1 cellular context compared by ENCODE assay signal in genomic region chr9:33752130-33752637, GRCh38.
TF ChIP-seq lines count a peak whose summit lies in the region.

No MANE protein-coding gene starts in this region.

TF ChIP-seq in HepG2, 621 proteins besides CTCF, POLR2A, EP300 and RAD21 (continues in another document):
- TF ChIP-seq JDP2 (CRISPR knock-in tag; IDR thresholded peaks at IDR 0.05; ENCODE audit: borderline replicate concordance): no peak
- no peak for TF ChIP-seq ZNF563 (CRISPR knock-in tag; IDR thresholded peaks at IDR 0.05)
- no peak for TF ChIP-seq AFF4 (CRISPR knock-in tag; IDR thresholded peaks at IDR 0.05)
- 0 out of 2 replicates have a peak, but pooled peaks have one; percentile 18 for TF ChIP-seq TFE3 (CRISPR knock-in tag; IDR thresholded peaks at IDR 0.05)
- no peak for TF ChIP-seq SIN3A (IDR thresholded peaks at IDR 0.05; ENCODE audit: borderline replicate concordance, low read depth, low read length)
- TF ChIP-seq TP53 (CRISPR knock-in tag; conservative IDR thresholded peaks at IDR 0.05): no peak
- no peak for TF ChIP-seq ZNF138 (CRISPR knock-in tag; IDR thresholded peaks at IDR 0.05; ENCODE audit: low read depth)
- peak; percentile 69; the same call in 1 of the 2 replicates for TF ChIP-seq NCOR1 (IDR thresholded peaks at IDR 0.05; ENCODE audit: borderline replicate concordance, low read length)
- no peak for TF ChIP-seq ZMYM3 (CRISPR knock-in tag; IDR thresholded peaks at IDR 0.05)
- TF ChIP-seq IKZF1 (IDR thresholded peaks at IDR 0.05): no peak
- 0 out of 2 replicates have a peak, but pooled peaks have one; percentile 33 for TF ChIP-seq FOXA3 (CRISPR knock-in tag; IDR thresholded peaks at IDR 0.05)
- no peak for TF ChIP-seq MXD3 (CRISPR knock-in tag; IDR thresholded peaks at IDR 0.05)
- TF ChIP-seq ZFP37 (CRISPR knock-in tag; IDR thresholded peaks at IDR 0.05; ENCODE audit: borderline replicate concordance): no peak
- peak; percentile 79 for TF ChIP-seq HNF4A (CRISPR knock-in tag; IDR thresholded peaks at IDR 0.05)
- peak; percentile 63; the same call in 1 of the 2 replicates for TF ChIP-seq TFAP4 (IDR thresholded peaks at IDR 0.05; ENCODE audit: borderline replicate concordance, low read depth)
- no peak for TF ChIP-seq YEATS4 (CRISPR knock-in tag; IDR thresholded peaks at IDR 0.05; ENCODE audit: borderline replicate concordance)
- no peak for TF ChIP-seq KDM5B (CRISPR knock-in tag; IDR thresholded peaks at IDR 0.05; ENCODE audit: borderline replicate concordance)
- TF ChIP-seq CEBPB (IDR thresholded peaks at IDR 0.05; ENCODE audit: borderline replicate concordance, low read depth, low read length): peak; percentile 69
- peak; percentile 67 for TF ChIP-seq CEBPG (CRISPR knock-in tag; IDR thresholded peaks at IDR 0.05)
- TF ChIP-seq LCORL (IDR thresholded peaks at IDR 0.05): no peak
- peak; percentile 18; the same call in 1 of the 2 replicates for TF ChIP-seq LCORL (CRISPR knock-in tag; IDR thresholded peaks at IDR 0.05)
- TF ChIP-seq SOX6 (IDR thresholded peaks at IDR 0.05): no peak
- peak; percentile 73 for TF ChIP-seq SOX6 (CRISPR knock-in tag; IDR thresholded peaks at IDR 0.05)
- TF ChIP-seq ZNF44 (CRISPR knock-in tag; IDR thresholded peaks at IDR 0.05): no peak
- TF ChIP-seq SP5 (CRISPR knock-in tag; IDR thresholded peaks at IDR 0.05; ENCODE audit: borderline replicate concordance, low read depth): peak; percentile 40; the same call in 1 of the 2 replicates
- TF ChIP-seq SOX13 (IDR thresholded peaks at IDR 0.05): no peak
- TF ChIP-seq SOX13 (CRISPR knock-in tag; conservative IDR thresholded peaks at IDR 0.05 in 1 of 2, IDR thresholded peaks at IDR 0.05 in 1 of 2): peak in 1 of 2 experiments; percentile 56; a peak in 2 of 4 replicates
- no peak for TF ChIP-seq ZBTB49 (CRISPR knock-in tag; IDR thresholded peaks at IDR 0.05; ENCODE audit: borderline replicate concordance)
- TF ChIP-seq ZNF629 (CRISPR knock-in tag; conservative IDR thresholded peaks at IDR 0.05): peak; percentile 54; the same call in 1 of the 2 replicates
- TF ChIP-seq ZNF691 (CRISPR knock-in tag; IDR thresholded peaks at IDR 0.05; ENCODE audit: borderline replicate concordance, low read depth): no peak
- no peak for TF ChIP-seq CHD2 (IDR thresholded peaks at IDR 0.05; ENCODE audit: low read depth, low read length)
- TF ChIP-seq SAP130 (CRISPR knock-in tag; IDR thresholded peaks at IDR 0.05; ENCODE audit: low read depth): 0 out of 2 replicates have a peak, but pooled peaks have one; percentile 49
- no peak for TF ChIP-seq KLF6 (CRISPR knock-in tag; IDR thresholded peaks at IDR 0.05)
- peak; percentile 40 for TF ChIP-seq ARID5B (CRISPR knock-in tag; IDR thresholded peaks at IDR 0.05)
- TF ChIP-seq ZNF737 (CRISPR knock-in tag; IDR thresholded peaks at IDR 0.05; ENCODE audit: borderline replicate concordance): no peak
- no peak for TF ChIP-seq ETV6 (CRISPR knock-in tag; conservative IDR thresholded peaks at IDR 0.05)
- TF ChIP-seq EEA1 (CRISPR knock-in tag; IDR thresholded peaks at IDR 0.05; ENCODE audit: borderline replicate concordance): no peak
- TF ChIP-seq ZNF446 (CRISPR knock-in tag; IDR thresholded peaks at IDR 0.05): no peak
- TF ChIP-seq SALL1 (CRISPR knock-in tag; IDR thresholded peaks at IDR 0.05): peak; percentile 32; the same call in 1 of the 2 replicates
- TF ChIP-seq RFXANK (CRISPR knock-in tag; IDR thresholded peaks at IDR 0.05): no peak
- no peak for TF ChIP-seq ZFX (CRISPR knock-in tag; IDR thresholded peaks at IDR 0.05; ENCODE audit: low read depth)
- no peak for TF ChIP-seq ZNF772 (CRISPR knock-in tag; IDR thresholded peaks at IDR 0.05)
